ENCODE assay signal across 17 cellular contexts in genomic region chr2:36492216-36492945, GRCh38.
DNase-seq lines count a peak whose midpoint lies in the region; ATAC-seq and TF ChIP-seq lines count a peak whose summit lies in the region.
"Had no signal": no experiment of that assay in that cellular context is flagged by ENCODE, and none has a peak within 500 bp of the region (broad histone marks: within the 10 kb centered on the region; RNA-seq: fewer than 3 reads in every experiment).

No MANE protein-coding gene starts in this region.

- H2AFZ ChIP-seq in SK-N-SH (ENCODE audit: low read depth) (no peak overlapping the region), GM23338 (no peak overlapping the region)

- TF ChIP-seq CTCF in SK-N-SH (IDR thresholded peaks at IDR 0.05) (no peak), fibroblast of pulmonary artery (IDR thresholded peaks at IDR 0.05; ENCODE audit: low read length, missing control alignments) (no peak), sigmoid colon (IDR thresholded peaks at IDR 0.05) (no peak), GM23338 (conservative IDR thresholded peaks at IDR 0.05; ENCODE audit: low read depth in 2 of 2) (no peak)

- no peak for ATAC-seq in GM23338
- ATAC-seq: activated CD8-positive, alpha-beta memory T cell treated with anti-CD3 and anti-CD28 coated beads, Interleukin-2, amount 10 ng/mL, durations not matched to agents 7 days and 5 days; left lung had no signal

- peak overlapping the region; percentile 2; the same call in 1 of the 2 replicates for H3K9ac ChIP-seq in SK-N-SH
- H3K9ac ChIP-seq: KMS-11 had no signal

- H3K27ac Mint-ChIP-seq in GM23338 = no peak overlapping the region; the same call in 1 of the 2 replicates
- H3K27ac Mint-ChIP-seq: activated CD8-positive, alpha-beta memory T cell treated with anti-CD3 and anti-CD28 coated beads, Interleukin-2, amount 10 ng/mL, durations not matched to agents 7 days and 5 days; B cell had no signal

- POLR2A ChIA-PET in SK-N-SH (lab: Yijun Ruan, JAX) = no interaction called here

- no peak for TF ChIP-seq RAD21 in SK-N-SH (IDR thresholded peaks at IDR 0.05; ENCODE audit: low read length)

- H3K4me1 ChIP-seq in SK-N-SH (ENCODE audit: control insufficient read depth in 1 of 2, insufficient read depth in 2 of 2, low read depth in 1 of 2, low read length in 1 of 2) = peaks cover 0 to 59% of the 10 kb centered on the region in 2 experiments; a peak in 3 of 4 replicates
- peaks cover 0 to 74% (median 58%) of the 10 kb centered on the region in 4 donors for H3K4me1 ChIP-seq in sigmoid colon
- peaks cover 3% of the 10 kb centered on the region; the same call in 1 of the 2 replicates for H3K4me1 ChIP-seq in GM23338 (ENCODE audit: insufficient read depth)
- H3K4me1 ChIP-seq: left lung had no signal

- H3K36me3 ChIP-seq in SK-N-SH (replicated peaks in 1 of 2; ENCODE audit: control insufficient read depth in 1 of 2, insufficient read depth in 2 of 2, low read length in 1 of 2) (peaks cover 12 to 76% of the 10 kb centered on the region in 2 experiments), sigmoid colon (no peaks in the 10 kb centered on the region), GM23338 (ENCODE audit: insufficient read depth) (no peaks in the 10 kb centered on the region)
- H3K36me3 ChIP-seq: left lung had no signal

- TF ChIP-seq EP300 in SK-N-SH (IDR thresholded peaks at IDR 0.05; ENCODE audit: borderline replicate concordance in 1 of 2, low read depth in 1 of 2, low read length in 1 of 2) (0 out of 4 replicates have a peak, but pooled peaks of 1 of the 2 experiments have one; percentile 17), sigmoid colon (IDR thresholded peaks at IDR 0.05) (peak in 1 of 4 donors; percentile 4)

- H3K9me3 Mint-ChIP-seq in GM23338 = no peaks in the 10 kb centered on the region

- no peak overlapping the region for H3K4me2 ChIP-seq in SK-N-SH
- no peak overlapping the region for H3K4me2 ChIP-seq in GM23338
- H3K4me2 ChIP-seq: KMS-11 had no signal

- CTCF ChIA-PET in SK-N-SH (lab: Yijun Ruan, JAX) = interaction anchor here (1.1 to 1.4 kb wide), 2 partner anchors 32 to 172 kb away, joined by 4 read pairs; no protein-coding TSS in a partner anchor

- H3K9me2 ChIP-seq in SK-N-SH (no peaks in the 10 kb centered on the region), GM23338 (ENCODE audit: insufficient read depth) (no peaks in the 10 kb centered on the region)

- no peaks in the 10 kb centered on the region for H3K9me3 ChIP-seq in SK-N-SH
- H3K9me3 ChIP-seq in sigmoid colon = no peaks in the 10 kb centered on the region
- H3K9me3 ChIP-seq: left lung had no signal

- H3F3A ChIP-seq in SK-N-SH (replicated peaks; ENCODE audit: insufficient read depth) (peaks cover 38% of the 10 kb centered on the region), GM23338 (replicated peaks; ENCODE audit: low read depth) (no peaks in the 10 kb centered on the region)

- WGBS in SK-N-SH (ENCODE audit: low lambda C conversion rate) = 50% methylated on average over 6 of the region's 6 CpGs
- WGBS in sigmoid colon, 2 donors = 73 to 84% methylated on average over 6 of the region's 6 CpGs

- DNase-seq in EL (peak; percentile 35), SK-N-SH (no peak), fibroblast of pulmonary artery (ENCODE audit: low read depth) (peak; percentile 40), sigmoid colon (no peak), GM23338 (ENCODE audit: low spot score) (no peak), epidermal melanocyte (ENCODE audit: insufficient read length, low spot score) (no peak)
- no peak for DNase-seq in activated CD4-positive, CD25-positive, alpha-beta regulatory T cell treated with anti-CD3 and anti-CD28 coated beads, Interleukin-2, amount 50 U/mL, for 72 hours
- DNase-seq in stimulated activated CD4-positive, alpha-beta T cell treated with anti-CD3 and anti-CD28 coated beads, Interleukin-4, amount 100 ng/mL, for 4 hours = no peak
- DNase-seq: activated CD8-positive, alpha-beta memory T cell treated with anti-CD3 and anti-CD28 coated beads, Interleukin-2, amount 10 ng/mL, durations not matched to agents 7 days and 5 days; activated naive CD4-positive, alpha-beta T cell treated with anti-CD3 and anti-CD28 coated beads, Interleukin-2, amount 50 U/mL, for 16 hours; DMS79; left lung; NCI-H1694 treated with DMSO at 0.1 percent for 48 hours; NCI-H748 treated with DMSO at 0.1 percent for 48 hours; stimulated activated CD8-positive, alpha-beta memory T cell treated with anti-CD3 and anti-CD28 coated beads, Interleukin-4, amount 100 ng/mL, for 48 hours had no signal

- H3K4me3 ChIP-seq in SK-N-SH (ENCODE audit: low read depth in 2 of 2, low read length in 1 of 2) (no peak overlapping the region), fibroblast of pulmonary artery (replicated peaks; ENCODE audit: low read depth, low read length) (no peak overlapping the region), sigmoid colon (no peak overlapping the region), GM23338 (no peak overlapping the region)
- H3K4me3 ChIP-seq: left lung had no signal

- H3K27ac ChIP-seq in SK-N-SH (ENCODE audit: low read depth in 2 of 2, low read length in 1 of 2) (peak overlapping the region; percentile 1 to 91; a peak in 3 of 4 replicates), sigmoid colon (peak overlapping the region; percentile 20 to 87 (median 78)), GM23338 (ENCODE audit: low read depth) (no peak overlapping the region)
- H3K27ac ChIP-seq: KMS-11, left lung had no signal

- no peaks in the 10 kb centered on the region for H3K27me3 Mint-ChIP-seq in GM23338 (ENCODE audit: insufficient read depth, low read depth, poor library complexity)

- H4K20me1 ChIP-seq in SK-N-SH (ENCODE audit: insufficient read depth) (no peaks in the 10 kb centered on the region), GM23338 (replicated peaks; ENCODE audit: insufficient read depth) (no peaks in the 10 kb centered on the region)

- 0 out of 3 replicates have a peak, but pooled peaks cover 3% of the 10 kb centered on the region for H3K36me3 Mint-ChIP-seq in GM23338 (ENCODE audit: low read depth)

- no peaks in the 10 kb centered on the region for H3K27me3 ChIP-seq in SK-N-SH (ENCODE audit: insufficient read depth)
- H3K27me3 ChIP-seq in sigmoid colon = no peaks in the 10 kb centered on the region
- H3K27me3 ChIP-seq in GM23338 (ENCODE audit: insufficient read depth) = no peaks in the 10 kb centered on the region
- H3K27me3 ChIP-seq: left lung had no signal

- intact Hi-C loops in sigmoid colon (cut with DNase I) = no loop called here

- H3K4me3 Mint-ChIP-seq in GM23338 = no peak overlapping the region
- H3K4me3 Mint-ChIP-seq: activated CD8-positive, alpha-beta memory T cell treated with anti-CD3 and anti-CD28 coated beads, Interleukin-2, amount 10 ng/mL, durations not matched to agents 7 days and 5 days; B cell had no signal

- H3K4me1 Mint-ChIP-seq in GM23338 = peaks cover 20% of the 10 kb centered on the region
- H3K4me1 Mint-ChIP-seq: activated CD8-positive, alpha-beta memory T cell treated with anti-CD3 and anti-CD28 coated beads, Interleukin-2, amount 10 ng/mL, durations not matched to agents 7 days and 5 days; B cell had no signal

- peaks cover 100% of the 10 kb centered on the region for H3K79me2 ChIP-seq in SK-N-SH (ENCODE audit: insufficient read depth)
- H3K79me2 ChIP-seq in GM23338 (replicated peaks; ENCODE audit: insufficient read depth) = 0 out of 2 replicates have a peak, but pooled peaks cover 5% of the 10 kb centered on the region

- TF ChIP-seq POLR2A in sigmoid colon (IDR thresholded peaks at IDR 0.05) = no peak

TF ChIP-seq in SK-N-SH, 30 proteins besides CTCF, POLR2A, EP300 and RAD21:
- TF ChIP-seq GABPA (IDR thresholded peaks at IDR 0.05; ENCODE audit: low read depth) = no peak
- TF ChIP-seq, protein P1, sequence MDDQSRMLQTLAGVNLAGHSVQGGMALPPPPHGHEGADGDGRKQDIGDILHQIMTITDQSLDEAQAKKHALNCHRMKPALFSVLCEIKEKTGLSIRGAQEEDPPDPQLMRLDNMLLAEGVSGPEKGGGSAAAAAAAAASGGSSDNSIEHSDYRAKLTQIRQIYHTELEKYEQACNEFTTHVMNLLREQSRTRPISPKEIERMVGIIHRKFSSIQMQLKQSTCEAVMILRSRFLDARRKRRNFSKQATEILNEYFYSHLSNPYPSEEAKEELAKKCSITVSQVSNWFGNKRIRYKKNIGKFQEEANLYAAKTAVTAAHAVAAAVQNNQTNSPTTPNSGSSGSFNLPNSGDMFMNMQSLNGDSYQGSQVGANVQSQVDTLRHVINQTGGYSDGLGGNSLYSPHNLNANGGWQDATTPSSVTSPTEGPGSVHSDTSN (IDR thresholded peaks at IDR 0.05) = peak; percentile 37; the same call in 1 of the 2 replicates
TF ChIP-seq in SK-N-SH: peak in this region for 1.

TF ChIP-seq in GM23338, 12 proteins besides CTCF, POLR2A, EP300 and RAD21:
- TF ChIP-seq CREB1 (CRISPR knock-in tag; IDR thresholded peaks at IDR 0.05; ENCODE audit: low read depth) (no peak), POLR2AphosphoS5 (IDR thresholded peaks at IDR 0.05; ENCODE audit: low read depth) (no peak), NANOG (IDR thresholded peaks at IDR 0.05; ENCODE audit: borderline replicate concordance) (no peak), JUNB (IDR thresholded peaks at IDR 0.05; ENCODE audit: unreplicated experiment) (no peak), ZNF331 (CRISPR knock-in tag; IDR thresholded peaks at IDR 0.05; ENCODE audit: low read depth) (no peak)

Comparison
In these comparisons a context has a peak if more than half of its experiments do, and no peak if none do; other contexts are left out.
1. DNase-seq: peak in EL (single experiment) and fibroblast of pulmonary artery (single experiment); none in SK-N-SH (single experiment), sigmoid colon (single experiment), GM23338 (single experiment), activated CD4-positive, CD25-positive, alpha-beta regulatory T cell treated with anti-CD3 and anti-CD28 coated beads, Interleukin-2, amount 50 U/mL, for 72 hours (single experiment), epidermal melanocyte (single experiment) and stimulated activated CD4-positive, alpha-beta T cell treated with anti-CD3 and anti-CD28 coated beads, Interleukin-4, amount 100 ng/mL, for 4 hours (0 of 2).